ENCODE assay signal across 10 cellular contexts in the genomic region with DNA sequence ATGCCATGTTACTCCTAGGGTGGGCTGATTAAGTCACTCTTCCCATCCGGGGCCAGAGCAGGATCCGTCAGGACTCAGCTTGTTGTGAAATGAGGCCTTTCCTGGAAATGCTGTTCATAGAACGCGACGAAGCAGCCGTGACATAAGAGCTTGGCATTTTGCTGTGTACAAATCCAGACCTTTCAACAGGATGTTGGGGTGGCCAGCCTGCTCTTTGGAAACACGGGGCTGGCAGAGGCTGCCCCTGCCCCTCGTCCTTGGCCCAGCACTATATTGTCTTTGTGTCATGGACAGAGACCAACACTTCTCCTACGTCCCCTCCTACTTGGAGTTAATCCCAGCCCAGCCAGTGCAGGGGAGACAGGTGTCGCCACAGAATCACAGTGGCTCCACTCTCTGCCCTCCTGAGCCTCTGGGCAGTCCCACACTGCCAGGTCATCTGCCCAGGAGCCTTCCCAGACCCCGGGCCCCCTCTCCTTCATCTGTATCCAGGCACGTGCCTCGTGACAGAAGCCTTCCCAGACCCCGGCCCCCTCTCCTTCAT. TPM values are rescaled to one million over a fixed set of nuclear protein-coding genes. Genes with fewer than 3 reads are reported as not detected.
A peak's percentile ranks its signal among the peaks of the same experiment; 100 is the strongest.
DNase-seq lines count a peak whose midpoint lies in the region; ATAC-seq, FAIRE-seq and TF ChIP-seq lines count a peak whose summit lies in the region.
"Had no signal": no experiment of that assay in that cellular context is flagged by ENCODE, and none has a peak within 500 bp of the region (broad histone marks: within the 10 kb centered on the region; RNA-seq: fewer than 3 reads in every experiment).

No MANE protein-coding gene starts in this region.

- H3K9me3 ChIP-seq in K562 (replicated peaks; ENCODE audit: control insufficient read depth, insufficient read depth, low read depth, low read length), result no peaks in the 10 kb centered on the region
- H3K9me3 ChIP-seq in right cardiac atrium (ENCODE audit: control insufficient read depth, low read length), result no peaks in the 10 kb centered on the region

- peak overlapping the region; percentile 78 for H2AFZ ChIP-seq in K562 (ENCODE audit: low read depth, low read length)

- POLR2A ChIA-PET in K562 (lab: Yijun Ruan, JAX), result interaction anchor here (0.5 to 3.3 kb wide), 4 partner anchors 13 to 110 kb away, joined by 3 to 12 read pairs (median 4); no protein-coding TSS in a partner anchor

- no peaks in the 10 kb centered on the region for H4K20me1 ChIP-seq in K562 (replicated peaks; ENCODE audit: control insufficient read depth, insufficient read depth, low read length)

- H3K4me3 ChIP-seq in H7 (ENCODE audit: insufficient read depth, low read depth, low read length) (no peak overlapping the region), K562 (no peak overlapping the region), right cardiac atrium (ENCODE audit: low read length) (no peak overlapping the region), skeletal muscle cell (ENCODE audit: low read depth, low read length) (no peak overlapping the region)
- H3K4me3 ChIP-seq: GM12878 had no signal

- TF ChIP-seq EP300 in K562 (IDR thresholded peaks at IDR 0.05; ENCODE audit: low read length), result peak; percentile 45; the same call in 1 of the 2 replicates

- peak overlapping the region; percentile 57 for H3K4me2 ChIP-seq in K562 (ENCODE audit: insufficient read depth, low read length)

- FAIRE-seq in K562 (lab: Jason Lieb, UNC), result peak; percentile 85
- FAIRE-seq: GM12878 had no signal

- 20% methylated on average over 10 of the region's 14 CpGs for WGBS in K562 (ENCODE audit: insufficient coverage, low coverage, missing lambda C conversion rate)
- 57% methylated on average over 14 of the region's 14 CpGs for WGBS in right cardiac atrium

- no TSS peak for BruUV-seq in K562 (replicated peaks; lab: Mats Ljungman, UMichigan)

- H3K9ac ChIP-seq in K562 (ENCODE audit: insufficient read depth in 1 of 2, low read depth in 2 of 2, low read length in 2 of 2), result peak overlapping the region; percentile 55 to 81; a peak in 3 of 4 replicates

- TF ChIP-seq CTCF in K562 (IDR thresholded peaks at IDR 0.05 in 2 of 3, conservative IDR thresholded peaks at IDR 0.05 in 1 of 3; ENCODE audit: insufficient read depth in 2 of 3, low read depth in 1 of 3, low read length in 3 of 3), result no peak

- peak; percentile 34 for DNase-seq in H7
- peak in 2 of 4 experiments; percentile 54 to 78 for DNase-seq in K562 (ENCODE audit: extremely low read depth in 1 of 4, low spot score in 3 of 4)
- DNase-seq in right cardiac atrium, result peak; percentile 64 to 74 (median 73)
- peak; percentile 42 for DNase-seq in skeletal muscle cell (ENCODE audit: low read depth)
- no peak for DNase-seq in AML-193 (lab: John Stamatoyannopoulos, UW)
- DNase-seq in NCI-H2081 (lab: John Stamatoyannopoulos, UW), result no peak
- no peak for DNase-seq in NCI-H128 (lab: John Stamatoyannopoulos, UW; ENCODE audit: unreplicated experiment)
- DNase-seq: RPMI8226 had no signal

- intact Hi-C loops in K562 (cut with micrococcal nuclease) (loop anchor here (2.0 kb wide), 1 partner anchor 17 kb away; no protein-coding TSS in a partner anchor), right cardiac atrium (cut with DNase I) (no loop called here)

- H3K36me3 ChIP-seq in H7 (replicated peaks; ENCODE audit: control insufficient read depth, insufficient read depth, low read length) (no peaks in the 10 kb centered on the region), K562 (ENCODE audit: control insufficient read depth, insufficient read depth, low read length) (no peaks in the 10 kb centered on the region)

- H3K27me3 ChIP-seq in H7 (ENCODE audit: control insufficient read depth, insufficient read depth, low read length) (no peaks in the 10 kb centered on the region), K562 (ENCODE audit: control insufficient read depth in 2 of 2, insufficient read depth in 2 of 2, low read length in 2 of 2) (no peaks in the 10 kb centered on the region), right cardiac atrium (ENCODE audit: control insufficient read depth, insufficient read depth) (no peaks in the 10 kb centered on the region)

- H3K27ac ChIP-seq in K562 (ENCODE audit: extremely low read depth, low read depth, low read length) (peak overlapping the region; percentile 73), right cardiac atrium (ENCODE audit: low read length) (peak overlapping the region; percentile 14)

- in situ Hi-C loops in K562 (cut with MboI), result no loop called here

- CTCF ChIA-PET in K562 (lab: Yijun Ruan, JAX; ENCODE audit: low intra/inter-chr PET ratio), result no interaction called here

- no peak for TF ChIP-seq POLR2A in K562 (conservative IDR thresholded peaks at IDR 0.05)

- TF ChIP-seq RAD21 in K562 (CRISPR knock-in tag; conservative IDR thresholded peaks at IDR 0.05 in 1 of 2, IDR thresholded peaks at IDR 0.05 in 1 of 2), result no peak

- H3K79me2 ChIP-seq in K562 (ENCODE audit: control insufficient read depth, insufficient read depth, low read length), result no peaks in the 10 kb centered on the region

- H3K4me1 ChIP-seq in K562 (replicated peaks in 1 of 2; ENCODE audit: control insufficient read depth in 2 of 2, insufficient read depth in 2 of 2, low read length in 2 of 2) (peaks cover 20 to 51% of the 10 kb centered on the region in 2 experiments), right cardiac atrium (ENCODE audit: control insufficient read depth, insufficient read depth, low read length) (no peaks in the 10 kb centered on the region)

- ATAC-seq in K562 (peak; percentile 55), right cardiac atrium (peak; percentile 77 to 81), HG03354 (IDR thresholded peaks at IDR 0.05; ENCODE audit: poor library complexity, severe bottlenecking, unreplicated experiment) (no peak)
- ATAC-seq: GM12878 had no signal

- H3K9me1 ChIP-seq in K562 (ENCODE audit: control insufficient read depth, insufficient read depth, low read length), result no peaks in the 10 kb centered on the region

TF ChIP-seq in K562, 482 proteins besides CTCF, POLR2A, EP300 and RAD21 (continues in another document):
- TF ChIP-seq ARID1B (IDR thresholded peaks at IDR 0.05) (peak; percentile 26; the same call in 1 of the 2 replicates), CREB1 (IDR thresholded peaks at IDR 0.05) (no peak; the same call in 1 of the 2 replicates), CREB1 (CRISPR knock-in tag; IDR thresholded peaks at IDR 0.05) (peak; percentile 50; the same call in 1 of the 2 replicates), SOX6 (IDR thresholded peaks at IDR 0.05) (peak; percentile 42; the same call in 1 of the 2 replicates)
- TF ChIP-seq, protein P1, sequence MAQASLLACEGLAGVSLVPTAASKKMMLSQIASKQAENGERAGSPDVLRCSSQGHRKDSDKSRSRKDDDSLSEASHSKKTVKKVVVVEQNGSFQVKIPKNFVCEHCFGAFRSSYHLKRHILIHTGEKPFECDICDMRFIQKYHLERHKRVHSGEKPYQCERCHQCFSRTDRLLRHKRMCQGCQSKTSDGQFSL (CRISPR knock-in tag; IDR thresholded peaks at IDR 0.05), result no peak
- TF ChIP-seq, protein P1 (tag; IDR thresholded peaks at IDR 0.05), result 0 out of 4 replicates have a peak, but pooled peaks of 1 of the 2 experiments have one; percentile 4

RNA-seq across cellular contexts. Expression of gene EIF5, which starts 18.6 kb away (rescaled TPM):
- 165 and 167 TPM in 2 replicates for total RNA-seq in H7 (2014; rRNA removed; shearing (Covaris generic))
- 338 and 574 TPM in 2 replicates for total RNA-seq in K562 (2011; cell fraction: chromatin; rRNA removed; ENCODE audit: low replicate concordance)
- 188 and 198 TPM in 2 replicates for total RNA-seq in K562 (2011; cell fraction: nucleolus; rRNA removed)
- 241 and 245 TPM in 2 replicates for total RNA-seq in K562 (2011; cell fraction: nucleoplasm; rRNA removed)
- 118 and 174 TPM in 2 replicates for total RNA-seq in K562 (2014; rRNA removed)
- 197 and 205 TPM in 2 replicates for total RNA-seq in K562 (2014; rRNA removed; fragmentation: Illumina TruSeq; extraction: Trizol)
- total RNA-seq in K562 (2015; rRNA removed; fragmentation: Illumina TruSeq; extraction: Trizol), result 176 and 190 TPM in 2 replicates
- total RNA-seq in K562 (2021), result 278 and 314 TPM in 2 replicates
- polyA plus RNA-seq in K562 (2011; rRNA removed), result 347 and 442 TPM in 2 replicates
- polyA plus RNA-seq in K562 (2011; cell fraction: cytosol; rRNA removed), result 171 and 226 TPM in 2 replicates
- 223 and 263 TPM in 2 replicates for polyA plus RNA-seq in K562 (2011; cell fraction: nucleus; rRNA removed)
- 203 and 316 TPM in 2 replicates for polyA plus RNA-seq in K562 (2012)
- 192 and 286 TPM in 2 replicates for polyA plus RNA-seq in K562 (2014; fragmentation: Illumina TruSeq; extraction: Trizol)
- polyA plus RNA-seq in K562 (2014; fragmentation: Nextera tagmentation; extraction: Ambion mirVana), result 100 to 1,000 TPM in 1 of 2 experiments, 10 to 100 TPM in 1; 92.7 to 126 TPM
- polyA plus RNA-seq in K562 (2014; rRNA removed), result 134 and 152 TPM in 2 replicates
- polyA minus RNA-seq in K562 (2011; rRNA and poly(A)+ RNA removed), result 449 and 508 TPM in 2 replicates
- polyA minus RNA-seq in K562 (2011; cell fraction: cytosol; rRNA and poly(A)+ RNA removed), result 113 and 158 TPM in 2 replicates
- 117 and 192 TPM in 2 replicates for polyA minus RNA-seq in K562 (2011; cell fraction: nucleus; rRNA and poly(A)+ RNA removed)
- 100 to 1,000 TPM; 224 to 275 (median 253) TPM for total RNA-seq in right cardiac atrium
- polyA plus RNA-seq in right cardiac atrium, result 77.4 TPM

Comparison
In these comparisons a context has a peak if more than half of its experiments do, and no peak if none do; other contexts are left out.
1. DNase-seq: peak in H7 (single experiment), right cardiac atrium (3 of 3) and skeletal muscle cell (single experiment); none in AML-193 (0 of 2), NCI-H2081 (0 of 2) and NCI-H128 (single experiment).